ENCODE assay signal across 9 cellular contexts in the genomic region with DNA sequence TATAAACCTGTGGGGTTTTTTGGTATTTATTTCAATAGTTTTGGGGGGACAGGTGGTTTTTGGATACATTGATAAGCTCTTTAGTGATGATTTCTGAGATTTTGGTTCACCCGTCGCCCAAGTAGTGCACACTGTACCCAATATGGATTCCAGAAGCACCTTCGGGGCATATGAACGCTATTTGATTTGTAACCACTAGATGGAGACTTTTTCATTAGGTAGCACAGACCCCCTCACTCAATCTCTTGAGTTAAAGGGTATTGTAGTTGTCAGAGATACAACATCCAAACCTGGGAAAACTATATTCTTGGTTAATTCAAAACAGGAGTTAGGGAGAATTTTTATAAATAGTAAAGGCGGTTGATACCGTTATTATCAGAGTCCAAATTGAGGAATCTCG.
DNase-seq lines count a peak whose midpoint lies in the region; ATAC-seq, FAIRE-seq and TF ChIP-seq lines count a peak whose summit lies in the region.
"Had no signal": no experiment of that assay in that cellular context is flagged by ENCODE, and none has a peak within 500 bp of the region (broad histone marks: within the 10 kb centered on the region; RNA-seq: fewer than 3 reads in every experiment).

No MANE protein-coding gene starts in this region.

- H3K4me3 ChIP-seq in GM12878, result no peak overlapping the region

- no peaks in the 10 kb centered on the region for H3K79me2 ChIP-seq in GM12878 (ENCODE audit: control insufficient read depth, insufficient read depth, low read length)

- no peaks in the 10 kb centered on the region for H4K20me1 ChIP-seq in GM12878 (ENCODE audit: control insufficient read depth, insufficient read depth)

- no peak overlapping the region for H3K9ac ChIP-seq in GM12878 (ENCODE audit: control insufficient read depth, insufficient read depth, low read length)

- H3K36me3 Mint-ChIP-seq in progenitor cell of endocrine pancreas (ENCODE audit: insufficient read depth), result peaks cover 2% of the 10 kb centered on the region
- no peaks in the 10 kb centered on the region for H3K36me3 Mint-ChIP-seq in activated naive CD4-positive, alpha-beta T cell treated with anti-CD3 and anti-CD28 coated beads, Interleukin-2, amount 50 U/mL, for 72 hours

- H2AFZ ChIP-seq in GM12878 (ENCODE audit: control insufficient read depth, low read depth, low read length), result no peak overlapping the region

- 22% methylated on average over 7 of the region's 7 CpGs for WGBS in GM12878 (ENCODE audit: insufficient coverage, insufficient replicate concordance, low lambda C conversion rate, missing lambda C conversion rate)

- no peak overlapping the region for H3K27ac Mint-ChIP-seq in progenitor cell of endocrine pancreas
- no peak overlapping the region for H3K27ac Mint-ChIP-seq in activated naive CD4-positive, alpha-beta T cell treated with anti-CD3 and anti-CD28 coated beads, Interleukin-2, amount 50 U/mL, for 72 hours

- ATAC-seq in GM12878, result peak; percentile 79
- ATAC-seq in GM21737 (IDR thresholded peaks at IDR 0.05; ENCODE audit: unreplicated experiment), result no peak
- no peak for ATAC-seq in activated naive CD4-positive, alpha-beta T cell treated with anti-CD3 and anti-CD28 coated beads, Interleukin-2, amount 50 U/mL, for 72 hours

- peaks cover 19% of the 10 kb centered on the region for H3K9me3 Mint-ChIP-seq in progenitor cell of endocrine pancreas (ENCODE audit: low read depth)
- peaks cover 0 to 5% of the 10 kb centered on the region in 2 donors for H3K9me3 Mint-ChIP-seq in activated naive CD4-positive, alpha-beta T cell treated with anti-CD3 and anti-CD28 coated beads, Interleukin-2, amount 50 U/mL, for 72 hours

- POLR2A ChIA-PET in GM12878 (lab: Charles Lee), result no interaction called here

- TF ChIP-seq POLR2A in GM12878 (IDR thresholded peaks at IDR 0.05; ENCODE audit: low read depth, low read length), result no peak

- RAD21 ChIA-PET in GM12878 (lab: Charles Lee; ENCODE audit: unreplicated experiment), result no interaction called here

- peak; percentile 50; the same call in 1 of the 2 replicates for TF ChIP-seq RAD21 in GM12878 (IDR thresholded peaks at IDR 0.05; ENCODE audit: insufficient read depth, low read depth, low read length)

- CTCF ChIA-PET in GM12878 (lab: Yijun Ruan, JAX), result interaction anchor here (1.3 to 1.4 kb wide), 2 partner anchors 10 to 36 kb away, joined by 3 to 8 read pairs; no protein-coding TSS in a partner anchor

- SMC1A ChIA-PET in GM12878 (lab: Charles Lee; ENCODE audit: uncharacterized antibody, unreplicated experiment), result no interaction called here

- no peaks in the 10 kb centered on the region for H3K4me1 Mint-ChIP-seq in progenitor cell of endocrine pancreas (ENCODE audit: low read depth)
- H3K4me1 Mint-ChIP-seq: central memory CD8-positive, alpha-beta T cell had no signal

- TF ChIP-seq CTCF in GM12878 (IDR thresholded peaks at IDR 0.05 in 2 of 3, conservative IDR thresholded peaks at IDR 0.05 in 1 of 3; ENCODE audit: control insufficient read depth in 2 of 3, extremely low read depth in 1 of 3, insufficient read depth in 1 of 3, low read depth in 3 of 3, low read length in 3 of 3) (peak; percentile 28 to 40 (median 36); a peak in 3 of 6 replicates), progenitor cell of endocrine pancreas (IDR thresholded peaks at IDR 0.05; ENCODE audit: unreplicated experiment) (peak; percentile 59)

- in situ Hi-C loops in GM12878 (cut with MboI), result no loop called here

- no peak for TF ChIP-seq EP300 in GM12878 (IDR thresholded peaks at IDR 0.05; ENCODE audit: borderline replicate concordance in 1 of 2, control insufficient read depth in 1 of 2, low read depth in 2 of 2, low read length in 2 of 2)

- no peaks in the 10 kb centered on the region for H3K27me3 ChIP-seq in GM12878 (replicated peaks in 1 of 2; ENCODE audit: control insufficient read depth in 2 of 2, insufficient read depth in 2 of 2, low read length in 1 of 2)

- BruUV-seq in GM12878 (replicated peaks; lab: Mats Ljungman, UMichigan), result no TSS peak

- FAIRE-seq in GM12878 (lab: Jason Lieb, UNC), result no peak

- H3K4me3 Mint-ChIP-seq in progenitor cell of endocrine pancreas (ENCODE audit: low read depth), result no peak overlapping the region
- H3K4me3 Mint-ChIP-seq: central memory CD8-positive, alpha-beta T cell had no signal

- no peaks in the 10 kb centered on the region for H3K9me3 ChIP-seq in GM12878 (replicated peaks; ENCODE audit: control insufficient read depth, insufficient read depth, low read length)

- DNase-seq in NCI-H2081 (lab: John Stamatoyannopoulos, UW) (peak; percentile 13 to 45), NCI-H2081 treated with DMSO at 0.1 percent for 48 hours (lab: John Stamatoyannopoulos, UW) (no peak), NCI-H1694 (lab: John Stamatoyannopoulos, UW) (peak; percentile 35), GM12878 (ENCODE audit: low read depth, low spot score) (no peak), progenitor cell of endocrine pancreas (ENCODE audit: low spot score, unreplicated experiment) (no peak)
- no peak for DNase-seq in activated naive CD4-positive, alpha-beta T cell treated with anti-CD3 and anti-CD28 coated beads, Interleukin-2, amount 50 U/mL, for 72 hours (ENCODE audit: low spot score in 2 of 2)
- no peak for DNase-seq in NK-92 treated with Interleukin-12 subunit alpha and Interleukin-12 subunit beta, amount 100 ng/mL, for 24 hours (lab: John Stamatoyannopoulos, UW)

- H3K27me3 Mint-ChIP-seq in progenitor cell of endocrine pancreas, result no peaks in the 10 kb centered on the region
- H3K27me3 Mint-ChIP-seq: central memory CD8-positive, alpha-beta T cell had no signal

- intact Hi-C loops in GM12878 (cut with micrococcal nuclease; ENCODE audit: unreplicated experiment), result no loop called here

- no peak overlapping the region for H3K27ac ChIP-seq in GM12878 (ENCODE audit: control insufficient read depth, insufficient read depth)

- no peaks in the 10 kb centered on the region for H3K4me1 ChIP-seq in GM12878 (ENCODE audit: control insufficient read depth, insufficient read depth, low read length)

- no peak overlapping the region for H3K4me2 ChIP-seq in GM12878 (ENCODE audit: control insufficient read depth, insufficient read depth)

- no peaks in the 10 kb centered on the region for H3K36me3 ChIP-seq in GM12878 (ENCODE audit: control insufficient read depth in 2 of 2, insufficient read depth in 2 of 2, low read length in 1 of 2)

TF ChIP-seq in GM12878, 131 proteins besides CTCF, POLR2A, EP300 and RAD21:
- TF ChIP-seq ZNF274 (IDR thresholded peaks at IDR 0.05; ENCODE audit: insufficient read depth, insufficient read length) (no peak), SMC3 (IDR thresholded peaks at IDR 0.05; ENCODE audit: borderline replicate concordance, low read length) (0 out of 2 replicates have a peak, but pooled peaks have one; percentile 32), ZNF24 (IDR thresholded peaks at IDR 0.05) (no peak), NR2F1 (conservative IDR thresholded peaks at IDR 0.05) (no peak), POLR2AphosphoS2 (IDR thresholded peaks at IDR 0.05; ENCODE audit: low read depth, low read length) (no peak), PAX5 (IDR thresholded peaks at IDR 0.05; ENCODE audit: borderline replicate concordance, low read depth, low read length) (no peak), STAT3 (IDR thresholded peaks at IDR 0.05; ENCODE audit: low read depth, low read length) (no peak), SP1 (IDR thresholded peaks at IDR 0.05; ENCODE audit: low read depth, low read length) (no peak)

Comparison
In these comparisons a context has a peak if more than half of its experiments do, and no peak if none do; other contexts are left out.
1. DNase-seq: peak in NCI-H2081 (2 of 2) and NCI-H1694 (single experiment); none in NCI-H2081 treated with DMSO at 0.1 percent for 48 hours (single experiment), GM12878 (single experiment), progenitor cell of endocrine pancreas (single experiment), activated naive CD4-positive, alpha-beta T cell treated with anti-CD3 and anti-CD28 coated beads, Interleukin-2, amount 50 U/mL, for 72 hours (0 of 2) and NK-92 treated with Interleukin-12 subunit alpha and Interleukin-12 subunit beta, amount 100 ng/mL, for 24 hours (single experiment).